7 cellular contexts compared by ENCODE assay signal in genomic region chr20:25855451-25856156, GRCh38.
A peak's percentile ranks its signal among the peaks of the same experiment; 100 is the strongest.
DNase-seq lines count a peak whose midpoint lies in the region; ATAC-seq, FAIRE-seq and TF ChIP-seq lines count a peak whose summit lies in the region.
"Not testable (repeated sequence)": the region's sequence is repeated elsewhere in the genome, so short reads cannot be mapped to it uniquely, and the experiment has no call there.

No MANE protein-coding gene starts in this region.

- WGBS in neuronal stem cell (ENCODE audit: extremely low coverage in 2 of 2, insufficient read length in 2 of 2, insufficient replicate concordance in 1 of 2), 2 donors = no CpG with 5 or more reads among the region's 23 CpGs
- 94 to 95% methylated on average over 23 of the region's 23 CpGs for WGBS in sigmoid colon, 2 donors

- not testable (repeated sequence) for H3K27me3 ChIP-seq in bronchial epithelial cell (ENCODE audit: control insufficient read depth, insufficient read depth, low read length); sigmoid colon
- H3K27me3 ChIP-seq in neuronal stem cell (ENCODE audit: control insufficient read depth in 3 of 3, insufficient read depth in 3 of 3, low read depth in 1 of 3, low read length in 3 of 3) = peaks cover 6 to 40% (median 20%) of the 10 kb centered on the region in 3 experiments

- not testable (repeated sequence) for H3K36me3 Mint-ChIP-seq in CD14-positive monocyte; T-helper 17 cell (ENCODE audit: low read depth)

- H3K36me3 ChIP-seq in bronchial epithelial cell (ENCODE audit: control insufficient read depth, insufficient read depth, low read length); kidney (ENCODE audit: control insufficient read depth in 1 of 2, insufficient read depth in 2 of 2, low read length in 2 of 2); neuronal stem cell (replicated peaks in 1 of 2; ENCODE audit: control insufficient read depth in 2 of 2, insufficient read depth in 2 of 2, low read length in 2 of 2); sigmoid colon: not testable (repeated sequence)

- not testable (repeated sequence) for H3K79me1 ChIP-seq in neuronal stem cell (ENCODE audit: low read depth, low read length)

- FAIRE-seq in bronchial epithelial cell (lab: Jason Lieb, UNC) = peak; percentile 62
- FAIRE-seq in kidney (lab: Jason Lieb, UNC) = not testable (repeated sequence)

- H3K18ac ChIP-seq in neuronal stem cell (ENCODE audit: low read length) = not testable (repeated sequence)

- H3K27ac ChIP-seq in kidney (ENCODE audit: low read depth in 2 of 2, low read length in 2 of 2); neuronal stem cell (replicated peaks; ENCODE audit: low read length); sigmoid colon: not testable (repeated sequence)

- H2BK5ac ChIP-seq in neuronal stem cell (ENCODE audit: low read length) = not testable (repeated sequence)

- not testable (repeated sequence) for H3K9me3 ChIP-seq in T-helper 17 cell (ENCODE audit: control insufficient read depth, low read length, poor library complexity, severe bottlenecking); kidney (ENCODE audit: control insufficient read depth in 1 of 2, low read length in 2 of 2); neuronal stem cell (replicated peaks in 1 of 2; ENCODE audit: control insufficient read depth in 2 of 2, insufficient read depth in 1 of 2, low read depth in 1 of 2, low read length in 2 of 2); sigmoid colon

- not testable (repeated sequence) for ATAC-seq in T-helper 17 cell

- peaks cover 2 to 33% (median 12%) of the 10 kb centered on the region in 7 donors for H3K9me3 Mint-ChIP-seq in CD14-positive monocyte

- H3K14ac ChIP-seq in neuronal stem cell (ENCODE audit: low read length) = peak overlapping the region; percentile 82

- H3K4me3 ChIP-seq in bronchial epithelial cell (ENCODE audit: low read depth, low read length); kidney (ENCODE audit: low read length in 2 of 2); neuronal stem cell (ENCODE audit: low read length in 2 of 2); sigmoid colon: not testable (repeated sequence)

- DNase-seq in CD14-positive monocyte (ENCODE audit: low spot score) (peak; percentile 36), cardiac septum (ENCODE audit: low spot score) (peak; percentile 67), kidney (peak; percentile 61), sigmoid colon (peak; percentile 41)
- DNase-seq in T-helper 17 cell; bronchial epithelial cell (ENCODE audit: low read depth); neuronal stem cell (ENCODE audit: low spot score): not testable (repeated sequence)

- H3K27me3 Mint-ChIP-seq in CD14-positive monocyte (ENCODE audit: low read depth in 3 of 3) (peaks cover 40 to 80% (median 59%) of the 10 kb centered on the region in 3 donors), T-helper 17 cell (peaks cover 62% of the 10 kb centered on the region)

- H3K9ac ChIP-seq in kidney (ENCODE audit: low read length in 2 of 2) = not testable (repeated sequence)
- peak overlapping the region; percentile 44 for H3K9ac ChIP-seq in neuronal stem cell (ENCODE audit: low read depth, low read length, poor library complexity)

- TF ChIP-seq CTCF in CD14-positive monocyte (IDR thresholded peaks at IDR 0.05); bronchial epithelial cell (IDR thresholded peaks at IDR 0.05; ENCODE audit: insufficient read depth, low read length, severe bottlenecking); kidney (IDR thresholded peaks at IDR 0.05; ENCODE audit: borderline replicate concordance, extremely low read depth, insufficient read depth); sigmoid colon (IDR thresholded peaks at IDR 0.05): not testable (repeated sequence)

- intact Hi-C loops in CD14-positive monocyte (cut with micrococcal nuclease); cardiac septum (cut with DNase I); kidney (cut with DNase I); sigmoid colon (cut with DNase I): not testable (repeated sequence)

- not testable (repeated sequence) for H3K23ac ChIP-seq in neuronal stem cell (ENCODE audit: low read depth, low read length, poor library complexity)

- not testable (repeated sequence) for H2AFZ ChIP-seq in neuronal stem cell (ENCODE audit: low read length)

- H3K4me1 ChIP-seq in kidney (ENCODE audit: control insufficient read depth in 1 of 2, insufficient read depth in 1 of 2, low read depth in 1 of 2, low read length in 2 of 2) = peaks cover 0 to 19% of the 10 kb centered on the region in 2 donors
- H3K4me1 ChIP-seq in neuronal stem cell (ENCODE audit: control insufficient read depth in 2 of 2, insufficient read depth in 1 of 2, low read depth in 1 of 2, low read length in 2 of 2) = not testable (repeated sequence)
- peaks cover 0 to 32% (median 29%) of the 10 kb centered on the region in 4 donors for H3K4me1 ChIP-seq in sigmoid colon

- H4K91ac ChIP-seq in neuronal stem cell (ENCODE audit: low read depth, low read length, poor library complexity) = not testable (repeated sequence)

- H3K4me3 Mint-ChIP-seq in CD14-positive monocyte = not testable (repeated sequence)
- H3K4me3 Mint-ChIP-seq in T-helper 17 cell = peak overlapping the region; percentile 2

- H3K27ac Mint-ChIP-seq in CD14-positive monocyte, T-helper 17 cell: not testable (repeated sequence)

- H4K8ac ChIP-seq in neuronal stem cell (ENCODE audit: low read depth, low read length) = not testable (repeated sequence)

- H2BK15ac ChIP-seq in neuronal stem cell (ENCODE audit: low read length) = not testable (repeated sequence)

- not testable (repeated sequence) for H2AK5ac ChIP-seq in neuronal stem cell (ENCODE audit: low read depth, low read length)

- H2BK12ac ChIP-seq in neuronal stem cell (ENCODE audit: low read length) = not testable (repeated sequence)

- not testable (repeated sequence) for H3K4ac ChIP-seq in neuronal stem cell (ENCODE audit: low read length)

- H2BK120ac ChIP-seq in neuronal stem cell (ENCODE audit: low read depth, low read length) = not testable (repeated sequence)

- TF ChIP-seq POLR2A in sigmoid colon (IDR thresholded peaks at IDR 0.05) = not testable (repeated sequence)

- TF ChIP-seq EP300 in sigmoid colon (IDR thresholded peaks at IDR 0.05) = not testable (repeated sequence)

- H3K4me1 Mint-ChIP-seq in CD14-positive monocyte = peaks cover 20% of the 10 kb centered on the region
- peaks cover 38% of the 10 kb centered on the region for H3K4me1 Mint-ChIP-seq in T-helper 17 cell

- H3K4me2 ChIP-seq in neuronal stem cell (ENCODE audit: insufficient read depth, low read length, poor library complexity, severe bottlenecking) = not testable (repeated sequence)
